15 cellular contexts compared by ENCODE assay signal in the genomic region with DNA sequence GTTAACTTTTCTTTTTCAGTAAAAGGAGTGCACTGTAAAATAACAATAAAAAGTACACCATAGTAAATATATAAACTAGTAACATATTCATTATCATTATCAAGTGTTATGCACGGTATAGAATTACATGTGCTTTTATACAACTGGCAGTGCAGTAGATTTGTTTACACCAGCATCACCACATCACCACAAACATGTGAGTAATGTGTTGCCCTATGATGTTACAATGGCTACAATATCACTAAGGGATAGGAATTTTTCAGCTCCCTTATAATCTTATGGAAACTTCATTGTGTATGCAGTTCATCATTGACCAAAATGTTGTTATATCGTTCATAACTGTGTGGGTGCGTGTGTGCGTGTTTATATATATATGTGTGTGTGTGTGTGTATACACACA.
"Had no signal": no experiment of that assay in that cellular context is flagged by ENCODE, and none has a peak within 500 bp of the region (broad histone marks: within the 10 kb centered on the region; RNA-seq: fewer than 3 reads in every experiment).

No MANE protein-coding gene starts in this region.

- H3K27ac ChIP-seq: body of pancreas, colonic mucosa, parathyroid adenoma, sigmoid colon, upper lobe of right lung had no signal

- H3K9me3 ChIP-seq: body of pancreas, colonic mucosa, sigmoid colon, upper lobe of right lung had no signal

- H3K79me2 ChIP-seq: parathyroid adenoma had no signal

- H2AFZ ChIP-seq: parathyroid adenoma had no signal

- H3K4me3 ChIP-seq: body of pancreas, colonic mucosa, sigmoid colon, upper lobe of right lung had no signal

- H3K4me1 ChIP-seq: body of pancreas, colonic mucosa, parathyroid adenoma, upper lobe of right lung had no signal

- DNase-seq: activated CD4-positive, alpha-beta T cell treated with anti-CD3 and anti-CD28 coated beads, Interleukin-2, amount 50 U/mL, for 4 hours; activated CD4-positive, CD25-positive, alpha-beta regulatory T cell treated with anti-CD3 and anti-CD28 coated beads, Interleukin-2, amount 50 U/mL, for 72 hours; activated naive CD8-positive, alpha-beta T cell treated with anti-CD3 and anti-CD28 coated beads for 36 hours; amygdala; body of pancreas; central memory CD4-positive, alpha-beta T cell; colonic mucosa; natural killer cell; sigmoid colon; stimulated activated CD4-positive, alpha-beta T cell treated with anti-CD3 and anti-CD28 coated beads, Interleukin-12 subunit alpha, Interleukin-12 subunit beta, amount 100 ng/mL, for 4 hours; stimulated activated CD4-positive, alpha-beta T cell treated with anti-CD3 and anti-CD28 coated beads, Interleukin-1b, Interleukin-23, amount 100 ng/mL, for 48 hours; stimulated activated CD8-positive, alpha-beta memory T cell treated with anti-CD3 and anti-CD28 coated beads, Interleukin-4, amount 100 ng/mL, for 48 hours; stimulated activated naive CD4-positive, alpha-beta T cell; upper lobe of right lung had no signal

- H3K9ac ChIP-seq: parathyroid adenoma had no signal

- ATAC-seq: body of pancreas, upper lobe of right lung had no signal

- H3K27me3 ChIP-seq: body of pancreas, colonic mucosa, sigmoid colon, upper lobe of right lung had no signal

- H3K36me3 ChIP-seq: colonic mucosa, sigmoid colon, upper lobe of right lung had no signal
